12 cellular contexts compared by ENCODE assay signal in genomic region chr13:20126460-20127262, GRCh38. TPM values are rescaled to one million over a fixed set of nuclear protein-coding genes. Genes with fewer than 3 reads are reported as not detected.
DNase-seq lines count a peak whose midpoint lies in the region; ATAC-seq and TF ChIP-seq lines count a peak whose summit lies in the region.
"Had no signal": no experiment of that assay in that cellular context is flagged by ENCODE, and none has a peak within 500 bp of the region (broad histone marks: within the 10 kb centered on the region; RNA-seq: fewer than 3 reads in every experiment).

No MANE protein-coding gene starts in this region.

- TF ChIP-seq CTCF in RWPE1 (conservative IDR thresholded peaks at IDR 0.05; ENCODE audit: low read depth) = no peak
- no peak for TF ChIP-seq CTCF in heart left ventricle (IDR thresholded peaks at IDR 0.05)
- no peak for TF ChIP-seq CTCF in suprapubic skin (IDR thresholded peaks at IDR 0.05)

- peaks cover 0 to 48% (median 24%) of the 10 kb centered on the region in 12 donors for H3K4me1 ChIP-seq in heart left ventricle
- H3K4me1 ChIP-seq in suprapubic skin = peaks cover 27% of the 10 kb centered on the region
- H3K4me1 ChIP-seq: parathyroid adenoma had no signal

- H3K27me3 ChIP-seq in heart left ventricle (peaks cover 0 to 21% (median 8%) of the 10 kb centered on the region in 9 donors), suprapubic skin (peaks cover 25% of the 10 kb centered on the region)

- TF ChIP-seq POLR2A in heart left ventricle (IDR thresholded peaks at IDR 0.05) (no peak), suprapubic skin (IDR thresholded peaks at IDR 0.05) (no peak)

- no peaks in the 10 kb centered on the region for H3K36me3 ChIP-seq in heart left ventricle
- no peaks in the 10 kb centered on the region for H3K36me3 ChIP-seq in suprapubic skin
- H3K36me3 ChIP-seq: upper lobe of left lung had no signal

- POLR2A ChIA-PET in activated CD4-positive, alpha-beta T cell treated with anti-CD3 and anti-CD28 coated beads, Interleukin-2, amount 10 ng/mL, durations not matched to agents 7 days and 5 days (lab: Charles Lee) = interaction anchor here (0.7 kb wide), 1 partner anchor 287 kb away, joined by 3 read pairs; no protein-coding TSS in a partner anchor
- POLR2A ChIA-PET in RWPE1 (lab: Yijun Ruan, JAX; ENCODE audit: low non-redundant PET) = no interaction called here

- H3K4me1 Mint-ChIP-seq in activated CD4-positive, alpha-beta T cell treated with anti-CD3 and anti-CD28 coated beads, Interleukin-2, amount 10 ng/mL, durations not matched to agents 7 days and 5 days = peaks cover 7% of the 10 kb centered on the region

- intact Hi-C loops in heart left ventricle (cut with DNase I) = loop anchor here in 9 of 10 donors (1.0 to 5.0 kb wide), 4 partner anchors 34 to 36 kb away; partner anchors contain the start of gene GJA3 (in 8 of the 9)

- peak overlapping the region; percentile 4 for H3K4me3 Mint-ChIP-seq in activated CD4-positive, alpha-beta T cell treated with anti-CD3 and anti-CD28 coated beads, Interleukin-2, amount 10 ng/mL, durations not matched to agents 7 days and 5 days

- no peaks in the 10 kb centered on the region for H3K36me3 Mint-ChIP-seq in activated CD4-positive, alpha-beta T cell treated with anti-CD3 and anti-CD28 coated beads, Interleukin-2, amount 10 ng/mL, durations not matched to agents 7 days and 5 days (ENCODE audit: low read depth)
- H3K36me3 Mint-ChIP-seq: activated naive CD8-positive, alpha-beta T cell treated with anti-CD3 and anti-CD28 coated beads, Interleukin-2, amount 10 ng/mL, durations not matched to agents 7 days and 5 days had no signal

- H3K4me3 ChIP-seq in heart left ventricle (peak overlapping the region in 10 of 12 donors; percentile 50 to 76 (median 66)), suprapubic skin (no peak overlapping the region)

- no peak for TF ChIP-seq EP300 in suprapubic skin (IDR thresholded peaks at IDR 0.05)

- DNase-seq in activated CD4-positive, alpha-beta T cell treated with anti-CD3 and anti-CD28 coated beads, Interleukin-2, amount 10 ng/mL, durations not matched to agents 7 days and 5 days = no peak
- no peak for DNase-seq in activated CD4-positive, alpha-beta T cell treated with anti-CD3 and anti-CD28 coated beads, Interleukin-2, amount 50 U/mL, for 4 hours
- DNase-seq in RWPE1 (ENCODE audit: low spot score) (no peak), heart left ventricle (peak in 4 of 5 donors; percentile 41 to 68 (median 62)), suprapubic skin (ENCODE audit: low spot score in 2 of 2) (peak; percentile 42 to 58), GM03348 (ENCODE audit: low spot score) (no peak), NCI-H2227 treated with DMSO at 0.1 percent for 48 hours (lab: John Stamatoyannopoulos, UW) (no peak)
- DNase-seq: DMS 273 treated with DMSO at 0.1 percent for 48 hours had no signal

- H3K27ac Mint-ChIP-seq in activated CD4-positive, alpha-beta T cell treated with anti-CD3 and anti-CD28 coated beads, Interleukin-2, amount 10 ng/mL, durations not matched to agents 7 days and 5 days = no peak overlapping the region

- CTCF ChIA-PET in activated CD4-positive, alpha-beta T cell treated with anti-CD3 and anti-CD28 coated beads, Interleukin-2, amount 10 ng/mL, durations not matched to agents 7 days and 5 days (lab: Charles Lee) = interaction anchor here (1.0 to 1.8 kb wide), 2 partner anchors 8 to 12 kb away, joined by 3 to 11 read pairs; no protein-coding TSS in a partner anchor
- CTCF ChIA-PET in RWPE1 (lab: Yijun Ruan, JAX) = interaction anchor here (0.5 to 1.0 kb wide), 4 partner anchors 13 to 1271 kb away, joined by 3 to 4 read pairs (median 3); partner anchors contain the start of gene GJA3

- H3K27ac ChIP-seq in RWPE1 = peak overlapping the region; percentile 75
- H3K27ac ChIP-seq in heart left ventricle = peak overlapping the region; percentile 43 to 98 (median 94)
- H3K27ac ChIP-seq in suprapubic skin = no peak overlapping the region

- 30 to 44% (median 42%) methylated on average over 16 of the region's 16 CpGs for WGBS in heart left ventricle, 4 donors
- WGBS in suprapubic skin = 79% methylated on average over 16 of the region's 16 CpGs

- no peaks in the 10 kb centered on the region for H3K9me3 Mint-ChIP-seq in activated CD4-positive, alpha-beta T cell treated with anti-CD3 and anti-CD28 coated beads, Interleukin-2, amount 10 ng/mL, durations not matched to agents 7 days and 5 days
- H3K9me3 Mint-ChIP-seq: activated naive CD8-positive, alpha-beta T cell treated with anti-CD3 and anti-CD28 coated beads, Interleukin-2, amount 10 ng/mL, durations not matched to agents 7 days and 5 days had no signal

- ATAC-seq in heart left ventricle (peak; percentile 68 to 81 (median 76)), HG03439 (IDR thresholded peaks at IDR 0.05; ENCODE audit: unreplicated experiment) (no peak)

- H3K9me3 ChIP-seq in heart left ventricle (no peaks in the 10 kb centered on the region), suprapubic skin (no peaks in the 10 kb centered on the region)
- H3K9me3 ChIP-seq: upper lobe of left lung had no signal

- peaks cover 40% of the 10 kb centered on the region for H3K27me3 Mint-ChIP-seq in activated CD4-positive, alpha-beta T cell treated with anti-CD3 and anti-CD28 coated beads, Interleukin-2, amount 10 ng/mL, durations not matched to agents 7 days and 5 days

RNA-seq across cellular contexts. Expression of gene GJA3, which starts 34.2 kb away (rescaled TPM):
- total RNA-seq in activated CD4-positive, alpha-beta T cell treated with anti-CD3 and anti-CD28 coated beads, Interleukin-2, amount 10 ng/mL, durations not matched to agents 7 days and 5 days = under 1 TPM; 0.05 to 0.10 TPM
- total RNA-seq in heart left ventricle (10 to 100 TPM; 13.6 to 30.5 (median 17.9) TPM), suprapubic skin (under 1 TPM in 3 of 4 donors, not detected in 1; 0.25 to 0.94 (median 0.30) TPM)
- 1 to 10 TPM; 5.4 to 9.3 TPM for polyA plus RNA-seq in heart left ventricle

Comparison
In these comparisons a context has a peak if more than half of its experiments do, and no peak if none do; other contexts are left out.
1. DNase-seq: peak in heart left ventricle (4 of 5) and suprapubic skin (2 of 2); none in activated CD4-positive, alpha-beta T cell treated with anti-CD3 and anti-CD28 coated beads, Interleukin-2, amount 10 ng/mL, durations not matched to agents 7 days and 5 days (single experiment), activated CD4-positive, alpha-beta T cell treated with anti-CD3 and anti-CD28 coated beads, Interleukin-2, amount 50 U/mL, for 4 hours (0 of 2), RWPE1 (single experiment), GM03348 (single experiment) and NCI-H2227 treated with DMSO at 0.1 percent for 48 hours (single experiment).
2. RNA of gene GJA3, which starts 34.2 kb away (total RNA-seq): 13.6 to 30.5 TPM in heart left ventricle; 0.25 to 0.94 TPM in suprapubic skin and 0.05 to 0.10 TPM in activated CD4-positive, alpha-beta T cell treated with anti-CD3 and anti-CD28 coated beads, Interleukin-2, amount 10 ng/mL, durations not matched to agents 7 days and 5 days; every median in the first group is over 4 times any median in the second.